ENCODE assay signal across 1 cellular context in the genomic region with DNA sequence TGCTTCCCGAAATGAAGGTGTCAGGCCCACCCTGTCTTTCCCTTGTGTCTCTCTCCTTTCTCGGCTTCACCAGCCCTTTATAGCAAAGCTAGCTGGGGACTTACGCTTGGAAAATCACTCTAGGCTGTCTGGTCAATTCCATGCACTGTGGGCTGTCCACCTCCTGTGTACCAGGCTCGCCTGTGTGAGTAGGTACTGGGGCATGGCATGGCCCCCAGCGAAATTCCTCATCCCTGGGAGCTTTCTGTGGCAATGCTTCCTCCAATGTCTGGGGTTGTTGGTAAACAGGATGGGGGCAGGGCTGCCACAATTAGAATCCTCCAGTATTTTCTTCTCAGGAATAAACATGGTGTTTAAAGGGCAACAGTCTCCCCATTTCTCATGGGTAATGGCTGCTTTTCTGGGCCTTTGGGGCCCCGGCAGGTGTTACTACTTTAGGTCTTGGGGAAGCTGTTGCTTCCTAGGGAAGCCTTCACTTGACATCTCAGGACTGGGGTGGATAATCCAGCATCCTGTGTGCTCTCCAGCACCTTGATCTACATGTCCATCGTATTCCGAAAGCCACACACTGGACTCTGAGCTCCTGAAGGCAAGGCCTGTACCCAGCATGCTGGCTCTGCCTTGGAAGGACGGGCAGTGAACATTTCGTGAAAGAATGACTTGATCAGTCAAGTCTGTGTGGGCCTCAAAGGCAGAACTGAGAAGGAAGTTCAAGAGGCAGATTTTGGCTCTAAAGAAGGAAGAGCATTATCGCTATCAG.
TF ChIP-seq lines count a peak whose summit lies in the region.

No MANE protein-coding gene starts in this region.

TF ChIP-seq in GM23338, 12 proteins besides CTCF, POLR2A, EP300 and RAD21 (continued from another document):
- no peak for TF ChIP-seq ZNF462 (CRISPR knock-in tag; IDR thresholded peaks at IDR 0.05)
- TF ChIP-seq ZNF114 (CRISPR knock-in tag; IDR thresholded peaks at IDR 0.05): no peak
- TF ChIP-seq ZNF331 (CRISPR knock-in tag; IDR thresholded peaks at IDR 0.05; ENCODE audit: low read depth): no peak
- TF ChIP-seq JUNB (IDR thresholded peaks at IDR 0.05; ENCODE audit: unreplicated experiment): no peak
- no peak for TF ChIP-seq EZH2phosphoT487 (IDR thresholded peaks at IDR 0.05; ENCODE audit: unreplicated experiment)
- TF ChIP-seq EZH2 (IDR thresholded peaks at IDR 0.05; ENCODE audit: low read depth, unreplicated experiment): no peak
- TF ChIP-seq REST (IDR thresholded peaks at IDR 0.05; ENCODE audit: unreplicated experiment): no peak
